Comparison of ENCODE assay signal across 1 cellular context in the genomic region with DNA sequence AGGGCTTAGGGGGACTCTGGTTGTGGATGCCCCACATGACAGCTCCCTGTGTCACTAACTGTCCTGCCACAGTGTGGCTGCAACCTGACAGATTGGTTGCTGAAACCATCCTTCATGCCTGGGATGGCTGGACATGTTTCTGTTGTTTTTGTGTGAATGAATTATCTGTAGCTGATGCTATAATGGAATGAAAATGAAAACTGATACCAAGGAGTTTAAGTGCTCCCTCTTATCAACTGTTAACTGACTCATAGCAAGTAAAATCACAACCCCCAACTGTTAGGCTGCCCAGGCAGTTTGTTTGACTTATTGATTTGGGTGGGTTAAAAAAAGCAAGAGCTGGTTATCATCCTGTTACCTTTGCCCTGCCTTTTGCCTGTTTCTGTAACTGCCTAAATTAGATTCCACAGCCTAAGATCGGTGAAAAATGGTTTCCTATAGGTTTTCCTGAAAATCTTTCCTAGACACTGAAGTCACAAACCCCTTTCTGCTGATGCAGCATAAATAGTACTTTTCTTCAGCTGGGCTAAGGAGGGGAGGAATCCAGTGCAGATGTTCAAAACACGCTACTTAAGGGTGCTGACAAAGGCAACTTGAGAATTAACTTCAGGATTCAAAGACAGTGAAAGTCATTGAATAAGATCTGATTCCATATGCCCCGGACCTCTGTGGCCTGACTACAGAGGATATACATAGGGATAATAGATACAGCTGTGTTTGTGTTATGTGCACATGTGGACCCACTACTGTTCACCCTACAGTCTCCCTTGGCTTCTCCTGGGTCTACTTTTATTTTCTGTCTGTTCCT.
TF ChIP-seq lines count a peak whose summit lies in the region.

No MANE protein-coding gene starts in this region.

TF ChIP-seq in HepG2, 621 proteins besides CTCF, POLR2A, EP300 and RAD21 (continued from another document and continues in another):
- TF ChIP-seq PTBP1 (IDR thresholded peaks at IDR 0.05; ENCODE audit: low read depth, low read length, poor library complexity, severe bottlenecking): no peak
- 0 out of 2 replicates have a peak, but pooled peaks have one; percentile 44 for TF ChIP-seq ZNF317 (CRISPR knock-in tag; IDR thresholded peaks at IDR 0.05)
- peak; percentile 78; the same call in 1 of the 2 replicates for TF ChIP-seq FOSL1 (CRISPR knock-in tag; IDR thresholded peaks at IDR 0.05; ENCODE audit: borderline replicate concordance)
- TF ChIP-seq ATF7-NPFF (CRISPR knock-in tag; IDR thresholded peaks at IDR 0.05; ENCODE audit: low read depth): no peak
- TF ChIP-seq NFKBIZ (CRISPR knock-in tag; IDR thresholded peaks at IDR 0.05): no peak
- TF ChIP-seq, protein P1, sequence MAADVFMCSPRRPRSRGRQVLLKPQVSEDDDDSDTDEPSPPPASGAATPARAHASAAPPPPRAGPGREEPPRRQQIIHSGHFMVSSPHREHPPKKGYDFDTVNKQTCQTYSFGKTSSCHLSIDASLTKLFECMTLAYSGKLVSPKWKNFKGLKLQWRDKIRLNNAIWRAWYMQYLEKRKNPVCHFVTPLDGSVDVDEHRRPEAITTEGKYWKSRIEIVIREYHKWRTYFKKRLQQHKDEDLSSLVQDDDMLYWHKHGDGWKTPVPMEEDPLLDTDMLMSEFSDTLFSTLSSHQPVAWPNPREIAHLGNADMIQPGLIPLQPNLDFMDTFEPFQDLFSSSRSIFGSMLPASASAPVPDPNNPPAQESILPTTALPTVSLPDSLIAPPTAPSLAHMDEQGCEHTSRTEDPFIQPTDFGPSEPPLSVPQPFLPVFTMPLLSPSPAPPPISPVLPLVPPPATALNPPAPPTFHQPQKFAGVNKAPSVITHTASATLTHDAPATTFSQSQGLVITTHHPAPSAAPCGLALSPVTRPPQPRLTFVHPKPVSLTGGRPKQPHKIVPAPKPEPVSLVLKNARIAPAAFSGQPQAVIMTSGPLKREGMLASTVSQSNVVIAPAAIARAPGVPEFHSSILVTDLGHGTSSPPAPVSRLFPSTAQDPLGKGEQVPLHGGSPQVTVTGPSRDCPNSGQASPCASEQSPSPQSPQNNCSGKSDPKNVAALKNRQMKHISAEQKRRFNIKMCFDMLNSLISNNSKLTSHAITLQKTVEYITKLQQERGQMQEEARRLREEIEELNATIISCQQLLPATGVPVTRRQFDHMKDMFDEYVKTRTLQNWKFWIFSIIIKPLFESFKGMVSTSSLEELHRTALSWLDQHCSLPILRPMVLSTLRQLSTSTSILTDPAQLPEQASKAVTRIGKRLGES (CRISPR knock-in tag; IDR thresholded peaks at IDR 0.05; ENCODE audit: borderline replicate concordance): no peak
- TF ChIP-seq, protein P2, sequence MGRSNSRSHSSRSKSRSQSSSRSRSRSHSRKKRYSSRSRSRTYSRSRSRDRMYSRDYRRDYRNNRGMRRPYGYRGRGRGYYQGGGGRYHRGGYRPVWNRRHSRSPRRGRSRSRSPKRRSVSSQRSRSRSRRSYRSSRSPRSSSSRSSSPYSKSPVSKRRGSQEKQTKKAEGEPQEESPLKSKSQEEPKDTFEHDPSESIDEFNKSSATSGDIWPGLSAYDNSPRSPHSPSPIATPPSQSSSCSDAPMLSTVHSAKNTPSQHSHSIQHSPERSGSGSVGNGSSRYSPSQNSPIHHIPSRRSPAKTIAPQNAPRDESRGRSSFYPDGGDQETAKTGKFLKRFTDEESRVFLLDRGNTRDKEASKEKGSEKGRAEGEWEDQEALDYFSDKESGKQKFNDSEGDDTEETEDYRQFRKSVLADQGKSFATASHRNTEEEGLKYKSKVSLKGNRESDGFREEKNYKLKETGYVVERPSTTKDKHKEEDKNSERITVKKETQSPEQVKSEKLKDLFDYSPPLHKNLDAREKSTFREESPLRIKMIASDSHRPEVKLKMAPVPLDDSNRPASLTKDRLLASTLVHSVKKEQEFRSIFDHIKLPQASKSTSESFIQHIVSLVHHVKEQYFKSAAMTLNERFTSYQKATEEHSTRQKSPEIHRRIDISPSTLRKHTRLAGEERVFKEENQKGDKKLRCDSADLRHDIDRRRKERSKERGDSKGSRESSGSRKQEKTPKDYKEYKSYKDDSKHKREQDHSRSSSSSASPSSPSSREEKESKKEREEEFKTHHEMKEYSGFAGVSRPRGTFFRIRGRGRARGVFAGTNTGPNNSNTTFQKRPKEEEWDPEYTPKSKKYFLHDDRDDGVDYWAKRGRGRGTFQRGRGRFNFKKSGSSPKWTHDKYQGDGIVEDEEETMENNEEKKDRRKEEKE (IDR thresholded peaks at IDR 0.05): no peak
- TF ChIP-seq FOXK1 (CRISPR knock-in tag; IDR thresholded peaks at IDR 0.05; ENCODE audit: borderline replicate concordance, low read depth): peak; percentile 73; the same call in 1 of the 2 replicates
- no peak for TF ChIP-seq MZF1 (CRISPR knock-in tag; IDR thresholded peaks at IDR 0.05; ENCODE audit: borderline replicate concordance)
- TF ChIP-seq TBX3 (IDR thresholded peaks at IDR 0.05; ENCODE audit: borderline replicate concordance): 0 out of 2 replicates have a peak, but pooled peaks have one; percentile 30
- no peak for TF ChIP-seq SMAD9 (CRISPR knock-in tag; IDR thresholded peaks at IDR 0.05)
- TF ChIP-seq NCOA5 (CRISPR knock-in tag; IDR thresholded peaks at IDR 0.05): no peak
- no peak for TF ChIP-seq SP140L (CRISPR knock-in tag; IDR thresholded peaks at IDR 0.05; ENCODE audit: borderline replicate concordance)
- TF ChIP-seq NKX3-1 (CRISPR knock-in tag; IDR thresholded peaks at IDR 0.05): no peak
- no peak for TF ChIP-seq ADNP (CRISPR knock-in tag; IDR thresholded peaks at IDR 0.05)
- TF ChIP-seq FOXM1 (CRISPR knock-in tag; IDR thresholded peaks at IDR 0.05): no peak
- TF ChIP-seq ISL2 (CRISPR knock-in tag; IDR thresholded peaks at IDR 0.05): peak; percentile 90
- TF ChIP-seq SRY (CRISPR knock-in tag; IDR thresholded peaks at IDR 0.05): no peak
- no peak for TF ChIP-seq ZMAT3 (CRISPR knock-in tag; conservative IDR thresholded peaks at IDR 0.05)
- TF ChIP-seq, protein P3, sequence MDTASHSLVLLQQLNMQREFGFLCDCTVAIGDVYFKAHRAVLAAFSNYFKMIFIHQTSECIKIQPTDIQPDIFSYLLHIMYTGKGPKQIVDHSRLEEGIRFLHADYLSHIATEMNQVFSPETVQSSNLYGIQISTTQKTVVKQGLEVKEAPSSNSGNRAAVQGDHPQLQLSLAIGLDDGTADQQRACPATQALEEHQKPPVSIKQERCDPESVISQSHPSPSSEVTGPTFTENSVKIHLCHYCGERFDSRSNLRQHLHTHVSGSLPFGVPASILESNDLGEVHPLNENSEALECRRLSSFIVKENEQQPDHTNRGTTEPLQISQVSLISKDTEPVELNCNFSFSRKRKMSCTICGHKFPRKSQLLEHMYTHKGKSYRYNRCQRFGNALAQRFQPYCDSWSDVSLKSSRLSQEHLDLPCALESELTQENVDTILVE (CRISPR knock-in tag; IDR thresholded peaks at IDR 0.05): no peak
- TF ChIP-seq ZNF232 (CRISPR knock-in tag; IDR thresholded peaks at IDR 0.05; ENCODE audit: borderline replicate concordance): 0 out of 2 replicates have a peak, but pooled peaks have one; percentile 43
- TF ChIP-seq ZNF850 (CRISPR knock-in tag; conservative IDR thresholded peaks at IDR 0.05): no peak
- TF ChIP-seq CBX1 (IDR thresholded peaks at IDR 0.05; ENCODE audit: low read depth): no peak
- no peak for TF ChIP-seq ZNF234 (CRISPR knock-in tag; conservative IDR thresholded peaks at IDR 0.05)
- TF ChIP-seq RFXAP (CRISPR knock-in tag; IDR thresholded peaks at IDR 0.05; ENCODE audit: borderline replicate concordance): no peak
- TF ChIP-seq, protein P4, sequence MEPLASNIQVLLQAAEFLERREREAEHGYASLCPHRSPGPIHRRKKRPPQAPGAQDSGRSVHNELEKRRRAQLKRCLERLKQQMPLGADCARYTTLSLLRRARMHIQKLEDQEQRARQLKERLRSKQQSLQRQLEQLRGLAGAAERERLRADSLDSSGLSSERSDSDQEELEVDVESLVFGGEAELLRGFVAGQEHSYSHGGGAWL (CRISPR knock-in tag; IDR thresholded peaks at IDR 0.05): no peak; the same call in 1 of the 2 replicates
- TF ChIP-seq, protein P5, sequence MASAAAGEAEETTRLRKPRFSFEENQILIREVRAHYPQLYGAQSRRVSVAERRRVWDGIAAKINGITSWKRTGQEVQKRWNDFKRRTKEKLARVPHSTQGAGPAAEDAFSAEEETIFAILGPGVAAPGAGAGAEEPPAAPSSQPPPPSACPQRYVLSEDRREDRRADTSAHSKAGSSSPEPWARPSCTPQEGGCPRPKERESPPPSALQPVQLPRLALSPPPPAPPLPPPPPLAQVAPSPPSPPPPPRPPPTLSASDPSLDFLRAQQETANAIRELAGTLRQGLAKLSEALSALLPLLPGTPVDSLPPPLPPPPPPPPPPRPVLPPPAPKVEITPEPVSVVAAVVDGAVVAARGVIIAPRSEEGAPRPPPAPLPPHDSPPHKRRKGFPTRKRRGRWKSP (CRISPR knock-in tag; IDR thresholded peaks at IDR 0.05): no peak
- no peak for TF ChIP-seq PHF20 (CRISPR knock-in tag; IDR thresholded peaks at IDR 0.05)
- 0 out of 2 replicates have a peak, but pooled peaks have one; percentile 25 for TF ChIP-seq ZFY (CRISPR knock-in tag; IDR thresholded peaks at IDR 0.05)
- no peak for TF ChIP-seq ZNF17 (CRISPR knock-in tag; IDR thresholded peaks at IDR 0.05)
- TF ChIP-seq TBP (CRISPR knock-in tag; IDR thresholded peaks at IDR 0.05): no peak
- peak; percentile 89 for TF ChIP-seq LCORL (IDR thresholded peaks at IDR 0.05)
- peak; percentile 86 for TF ChIP-seq LCORL (CRISPR knock-in tag; IDR thresholded peaks at IDR 0.05)
- no peak; the same call in 1 of the 2 replicates for TF ChIP-seq RXRA (CRISPR knock-in tag; IDR thresholded peaks at IDR 0.05)
- TF ChIP-seq NR2F1 (CRISPR knock-in tag; IDR thresholded peaks at IDR 0.05): no peak
- no peak for TF ChIP-seq CHD2 (IDR thresholded peaks at IDR 0.05; ENCODE audit: low read depth, low read length)
- no peak for TF ChIP-seq ELF4 (CRISPR knock-in tag; IDR thresholded peaks at IDR 0.05; ENCODE audit: borderline replicate concordance)
- no peak for TF ChIP-seq U2AF1 (optimal IDR thresholded peaks at IDR 0.05; ENCODE audit: low read depth, low read length)
- TF ChIP-seq ZNF329 (CRISPR knock-in tag; IDR thresholded peaks at IDR 0.05; ENCODE audit: low read depth): no peak
- no peak for TF ChIP-seq EEA1 (CRISPR knock-in tag; IDR thresholded peaks at IDR 0.05; ENCODE audit: borderline replicate concordance)
- no peak for TF ChIP-seq ZNF589 (CRISPR knock-in tag; conservative IDR thresholded peaks at IDR 0.05)
- no peak for TF ChIP-seq REL (CRISPR knock-in tag; conservative IDR thresholded peaks at IDR 0.05)
- TF ChIP-seq, protein P6, sequence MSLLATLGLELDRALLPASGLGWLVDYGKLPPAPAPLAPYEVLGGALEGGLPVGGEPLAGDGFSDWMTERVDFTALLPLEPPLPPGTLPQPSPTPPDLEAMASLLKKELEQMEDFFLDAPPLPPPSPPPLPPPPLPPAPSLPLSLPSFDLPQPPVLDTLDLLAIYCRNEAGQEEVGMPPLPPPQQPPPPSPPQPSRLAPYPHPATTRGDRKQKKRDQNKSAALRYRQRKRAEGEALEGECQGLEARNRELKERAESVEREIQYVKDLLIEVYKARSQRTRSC (CRISPR knock-in tag; IDR thresholded peaks at IDR 0.05; ENCODE audit: low read depth): no peak
- TF ChIP-seq, protein P7, sequence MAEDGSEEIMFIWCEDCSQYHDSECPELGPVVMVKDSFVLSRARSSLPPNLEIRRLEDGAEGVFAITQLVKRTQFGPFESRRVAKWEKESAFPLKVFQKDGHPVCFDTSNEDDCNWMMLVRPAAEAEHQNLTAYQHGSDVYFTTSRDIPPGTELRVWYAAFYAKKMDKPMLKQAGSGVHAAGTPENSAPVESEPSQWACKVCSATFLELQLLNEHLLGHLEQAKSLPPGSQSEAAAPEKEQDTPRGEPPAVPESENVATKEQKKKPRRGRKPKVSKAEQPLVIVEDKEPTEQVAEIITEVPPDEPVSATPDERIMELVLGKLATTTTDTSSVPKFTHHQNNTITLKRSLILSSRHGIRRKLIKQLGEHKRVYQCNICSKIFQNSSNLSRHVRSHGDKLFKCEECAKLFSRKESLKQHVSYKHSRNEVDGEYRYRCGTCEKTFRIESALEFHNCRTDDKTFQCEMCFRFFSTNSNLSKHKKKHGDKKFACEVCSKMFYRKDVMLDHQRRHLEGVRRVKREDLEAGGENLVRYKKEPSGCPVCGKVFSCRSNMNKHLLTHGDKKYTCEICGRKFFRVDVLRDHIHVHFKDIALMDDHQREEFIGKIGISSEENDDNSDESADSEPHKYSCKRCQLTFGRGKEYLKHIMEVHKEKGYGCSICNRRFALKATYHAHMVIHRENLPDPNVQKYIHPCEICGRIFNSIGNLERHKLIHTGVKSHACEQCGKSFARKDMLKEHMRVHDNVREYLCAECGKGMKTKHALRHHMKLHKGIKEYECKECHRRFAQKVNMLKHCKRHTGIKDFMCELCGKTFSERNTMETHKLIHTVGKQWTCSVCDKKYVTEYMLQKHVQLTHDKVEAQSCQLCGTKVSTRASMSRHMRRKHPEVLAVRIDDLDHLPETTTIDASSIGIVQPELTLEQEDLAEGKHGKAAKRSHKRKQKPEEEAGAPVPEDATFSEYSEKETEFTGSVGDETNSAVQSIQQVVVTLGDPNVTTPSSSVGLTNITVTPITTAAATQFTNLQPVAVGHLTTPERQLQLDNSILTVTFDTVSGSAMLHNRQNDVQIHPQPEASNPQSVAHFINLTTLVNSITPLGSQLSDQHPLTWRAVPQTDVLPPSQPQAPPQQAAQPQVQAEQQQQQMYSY (CRISPR knock-in tag; IDR thresholded peaks at IDR 0.05): 0 out of 2 replicates have a peak, but pooled peaks have one; percentile 23
- no peak; the same call in 1 of the 2 replicates for TF ChIP-seq ESRRA (CRISPR knock-in tag; IDR thresholded peaks at IDR 0.05; ENCODE audit: low read depth)
- TF ChIP-seq, protein P8, sequence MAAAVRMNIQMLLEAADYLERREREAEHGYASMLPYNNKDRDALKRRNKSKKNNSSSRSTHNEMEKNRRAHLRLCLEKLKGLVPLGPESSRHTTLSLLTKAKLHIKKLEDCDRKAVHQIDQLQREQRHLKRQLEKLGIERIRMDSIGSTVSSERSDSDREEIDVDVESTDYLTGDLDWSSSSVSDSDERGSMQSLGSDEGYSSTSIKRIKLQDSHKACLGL (CRISPR knock-in tag; IDR thresholded peaks at IDR 0.05): no peak
- TF ChIP-seq, protein P9, sequence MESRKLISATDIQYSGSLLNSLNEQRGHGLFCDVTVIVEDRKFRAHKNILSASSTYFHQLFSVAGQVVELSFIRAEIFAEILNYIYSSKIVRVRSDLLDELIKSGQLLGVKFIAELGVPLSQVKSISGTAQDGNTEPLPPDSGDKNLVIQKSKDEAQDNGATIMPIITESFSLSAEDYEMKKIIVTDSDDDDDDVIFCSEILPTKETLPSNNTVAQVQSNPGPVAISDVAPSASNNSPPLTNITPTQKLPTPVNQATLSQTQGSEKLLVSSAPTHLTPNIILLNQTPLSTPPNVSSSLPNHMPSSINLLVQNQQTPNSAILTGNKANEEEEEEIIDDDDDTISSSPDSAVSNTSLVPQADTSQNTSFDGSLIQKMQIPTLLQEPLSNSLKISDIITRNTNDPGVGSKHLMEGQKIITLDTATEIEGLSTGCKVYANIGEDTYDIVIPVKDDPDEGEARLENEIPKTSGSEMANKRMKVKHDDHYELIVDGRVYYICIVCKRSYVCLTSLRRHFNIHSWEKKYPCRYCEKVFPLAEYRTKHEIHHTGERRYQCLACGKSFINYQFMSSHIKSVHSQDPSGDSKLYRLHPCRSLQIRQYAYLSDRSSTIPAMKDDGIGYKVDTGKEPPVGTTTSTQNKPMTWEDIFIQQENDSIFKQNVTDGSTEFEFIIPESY (CRISPR knock-in tag; IDR thresholded peaks at IDR 0.05): no peak
